Comparison of ENCODE assay signal across 12 cellular contexts in genomic region chr10:6074489-6075301, GRCh38. TPM values are rescaled to one million over a fixed set of nuclear protein-coding genes. Genes with fewer than 3 reads are reported as not detected.
DNase-seq lines count a peak whose midpoint lies in the region; ATAC-seq, FAIRE-seq and TF ChIP-seq lines count a peak whose summit lies in the region.
"Had no signal": no experiment of that assay in that cellular context is flagged by ENCODE, and none has a peak within 500 bp of the region (broad histone marks: within the 10 kb centered on the region; RNA-seq: fewer than 3 reads in every experiment).

No MANE protein-coding gene starts in this region.

- no peak for TF ChIP-seq RAD21 in K562 (CRISPR knock-in tag; conservative IDR thresholded peaks at IDR 0.05 in 1 of 2, IDR thresholded peaks at IDR 0.05 in 1 of 2)

- CTCF ChIA-PET in K562 (lab: Yijun Ruan, JAX; ENCODE audit: low intra/inter-chr PET ratio) (no interaction called here), HEK293T (lab: Yijun Ruan, JAX) (interaction anchor here (1.2 kb wide), 1 partner anchor 12 kb away, joined by 4 read pairs; no protein-coding TSS in a partner anchor)

- FAIRE-seq in K562 (lab: Jason Lieb, UNC), result no peak
- FAIRE-seq: RCC 7860 had no signal

- BruUV-seq in K562 (replicated peaks; lab: Mats Ljungman, UMichigan), result no TSS peak

- no peaks in the 10 kb centered on the region for H3K79me2 ChIP-seq in K562 (ENCODE audit: control insufficient read depth, insufficient read depth, low read length)
- no peaks in the 10 kb centered on the region for H3K79me2 ChIP-seq in parathyroid adenoma

- in situ Hi-C loops in K562 (cut with MboI), result no loop called here

- H2AFZ ChIP-seq in K562 (ENCODE audit: low read depth, low read length), result no peak overlapping the region
- H2AFZ ChIP-seq in parathyroid adenoma, result peak overlapping the region; percentile 50

- no peak for DNase-seq in activated T-cell treated with anti-CD3 and anti-CD28 coated beads, Interleukin-2, amount 50 U/mL, for 4 hours
- DNase-seq in activated T-cell treated with anti-CD3 and anti-CD28 coated beads, Interleukin-2, amount 50 U/mL, for 1 hour, result no peak
- DNase-seq in RPMI7951 (ENCODE audit: low read depth) (peak; percentile 72), K562 (ENCODE audit: extremely low read depth in 1 of 4, low spot score in 3 of 4) (no peak), vagina (ENCODE audit: extremely low spot score in 2 of 2) (no peak), HEK293T (ENCODE audit: extremely low spot score) (no peak), ureter (ENCODE audit: low spot score) (no peak)
- DNase-seq: AML-193, heart right ventricle, NCI-H1930 had no signal

- H3K4me1 Mint-ChIP-seq in activated T-cell treated with anti-CD3 and anti-CD28 coated beads, Interleukin-2, amount 50 U/mL, for 4 hours (ENCODE audit: low read depth), result peaks cover 53% of the 10 kb centered on the region

- H3K9me3 Mint-ChIP-seq in activated T-cell treated with anti-CD3 and anti-CD28 coated beads, Interleukin-2, amount 50 U/mL, for 4 hours, result no peaks in the 10 kb centered on the region

- H3K4me3 Mint-ChIP-seq in activated T-cell treated with anti-CD3 and anti-CD28 coated beads, Interleukin-2, amount 50 U/mL, for 4 hours, result peak overlapping the region; percentile 68

- peak; percentile 34 to 52 for ATAC-seq in activated T-cell treated with anti-CD3 and anti-CD28 coated beads, Interleukin-2, amount 50 U/mL, for 4 hours
- ATAC-seq in K562, result peak; percentile 39

- TF ChIP-seq CTCF in K562 (IDR thresholded peaks at IDR 0.05 in 2 of 3, conservative IDR thresholded peaks at IDR 0.05 in 1 of 3; ENCODE audit: insufficient read depth in 2 of 3, low read depth in 1 of 3, low read length in 3 of 3), result no peak
- no peak for TF ChIP-seq CTCF in parathyroid adenoma (IDR thresholded peaks at IDR 0.05)
- TF ChIP-seq CTCF in vagina (IDR thresholded peaks at IDR 0.05), result no peak

- H3K36me3 Mint-ChIP-seq in activated T-cell treated with anti-CD3 and anti-CD28 coated beads, Interleukin-2, amount 50 U/mL, for 4 hours (ENCODE audit: insufficient read depth), result peaks cover 3% of the 10 kb centered on the region

- H3K9me3 ChIP-seq in K562 (replicated peaks; ENCODE audit: control insufficient read depth, insufficient read depth, low read depth, low read length) (no peaks in the 10 kb centered on the region), parathyroid adenoma (ENCODE audit: control insufficient read depth, low read length) (no peaks in the 10 kb centered on the region), vagina (no peaks in the 10 kb centered on the region)
- H3K9me3 ChIP-seq: heart right ventricle had no signal

- no peak overlapping the region for H3K27ac ChIP-seq in K562 (ENCODE audit: extremely low read depth, low read depth, low read length)
- no peak overlapping the region for H3K27ac ChIP-seq in parathyroid adenoma
- no peak overlapping the region for H3K27ac ChIP-seq in vagina
- H3K27ac ChIP-seq: heart right ventricle had no signal

- H3K27me3 ChIP-seq in K562 (ENCODE audit: control insufficient read depth in 2 of 2, insufficient read depth in 2 of 2, low read length in 2 of 2) (peaks cover 53 to 65% of the 10 kb centered on the region in 2 experiments), parathyroid adenoma (ENCODE audit: control insufficient read depth, insufficient read depth, low read length) (no peaks in the 10 kb centered on the region), vagina (no peaks in the 10 kb centered on the region)

- no peaks in the 10 kb centered on the region for H3K9me1 ChIP-seq in K562 (ENCODE audit: control insufficient read depth, insufficient read depth, low read length)

- H3K4me3 ChIP-seq in K562, result no peak overlapping the region
- H3K4me3 ChIP-seq in parathyroid adenoma (ENCODE audit: low read depth, low read length), result no peak overlapping the region
- no peak overlapping the region for H3K4me3 ChIP-seq in vagina
- H3K4me3 ChIP-seq: heart right ventricle had no signal

- no peaks in the 10 kb centered on the region for H3K27me3 Mint-ChIP-seq in activated T-cell treated with anti-CD3 and anti-CD28 coated beads, Interleukin-2, amount 50 U/mL, for 4 hours (ENCODE audit: low read depth)

- TF ChIP-seq POLR2A in K562 (conservative IDR thresholded peaks at IDR 0.05) (no peak), vagina (IDR thresholded peaks at IDR 0.05) (no peak)

- H3K36me3 ChIP-seq in K562 (ENCODE audit: control insufficient read depth, insufficient read depth, low read length), result no peaks in the 10 kb centered on the region
- no peaks in the 10 kb centered on the region for H3K36me3 ChIP-seq in parathyroid adenoma (ENCODE audit: control insufficient read depth, insufficient read depth, low read length)
- no peaks in the 10 kb centered on the region for H3K36me3 ChIP-seq in vagina
- H3K36me3 ChIP-seq: heart right ventricle had no signal

- 0 out of 5 replicates have a peak, but pooled peaks cover 0 to 4% of the 10 kb centered on the region in 2 experiments for H3K4me1 ChIP-seq in K562 (replicated peaks in 1 of 2; ENCODE audit: control insufficient read depth in 2 of 2, insufficient read depth in 2 of 2, low read length in 2 of 2)
- H3K4me1 ChIP-seq in parathyroid adenoma, result no peaks in the 10 kb centered on the region
- H3K4me1 ChIP-seq in vagina, result no peaks in the 10 kb centered on the region

- no peak for TF ChIP-seq EP300 in K562 (IDR thresholded peaks at IDR 0.05; ENCODE audit: low read length)

- 0 out of 2 replicates have a peak, but pooled peaks cover 4% of the 10 kb centered on the region for H4K20me1 ChIP-seq in K562 (replicated peaks; ENCODE audit: control insufficient read depth, insufficient read depth, low read length)

- H3K4me2 ChIP-seq in K562 (ENCODE audit: insufficient read depth, low read length), result no peak overlapping the region
- no peak overlapping the region for H3K4me2 ChIP-seq in parathyroid adenoma (ENCODE audit: low read length)

- POLR2A ChIA-PET in K562 (lab: Yijun Ruan, JAX) (interaction anchor here (0.5 to 1.5 kb wide), 2 partner anchors 9 to 160 kb away, joined by 3 to 4 read pairs; no protein-coding TSS in a partner anchor), HEK293T (lab: Yijun Ruan, JAX) (no interaction called here)

- WGBS in K562 (ENCODE audit: insufficient coverage, low coverage, missing lambda C conversion rate), result 3% methylated on average over 17 of the region's 17 CpGs

- H3K9ac ChIP-seq in K562 (ENCODE audit: insufficient read depth in 1 of 2, low read depth in 2 of 2, low read length in 2 of 2), result no peak overlapping the region
- no peak overlapping the region for H3K9ac ChIP-seq in parathyroid adenoma

- intact Hi-C loops in K562 (cut with micrococcal nuclease) (no loop called here), vagina (cut with DNase I) (no loop called here)

TF ChIP-seq in K562, 482 proteins besides CTCF, POLR2A, EP300 and RAD21 (continues in another document):
- TF ChIP-seq ZNF324 (CRISPR knock-in tag; IDR thresholded peaks at IDR 0.05), result no peak
- no peak for TF ChIP-seq BCL6 (CRISPR knock-in tag; IDR thresholded peaks at IDR 0.05)
- no peak for TF ChIP-seq ZSCAN32 (CRISPR knock-in tag; IDR thresholded peaks at IDR 0.05)

TF ChIP-seq in HEK293T, 16 proteins besides CTCF, POLR2A, EP300 and RAD21 (continues in another document):
- TF ChIP-seq TARDBP (IDR thresholded peaks at IDR 0.05), result no peak
- TF ChIP-seq HDGF (IDR thresholded peaks at IDR 0.05; ENCODE audit: borderline replicate concordance), result no peak

RNA-seq across cellular contexts. Expression of gene IL2RA, which starts 12.5 kb away (rescaled TPM):
- total RNA-seq in activated T-cell treated with anti-CD3 and anti-CD28 coated beads, Interleukin-2, amount 50 U/mL, for 4 hours, result 100 to 1,000 TPM; 639 to 698 (median 653) TPM
- total RNA-seq in RPMI7951 (2014; rRNA removed; shearing (Covaris generic)), result not detected in 2 replicates
- not detected in 2 replicates for total RNA-seq in K562 (2011; cell fraction: chromatin; rRNA removed; ENCODE audit: low replicate concordance)
- not detected in 2 replicates for total RNA-seq in K562 (2011; cell fraction: nucleolus; rRNA removed)
- not detected in 2 replicates for total RNA-seq in K562 (2011; cell fraction: nucleoplasm; rRNA removed)
- total RNA-seq in K562 (2014; rRNA removed) (not detected in 2 replicates), K562 (2014; rRNA removed; fragmentation: Illumina TruSeq; extraction: Trizol) (not detected in 2 replicates), K562 (2015; rRNA removed; fragmentation: Illumina TruSeq; extraction: Trizol) (not detected in 2 replicates), K562 (2021) (0.95 and 1.1 TPM in 2 replicates), vagina (not detected), ureter (2.2 TPM)
- polyA plus RNA-seq in K562 (2011; rRNA removed) (not detected in 2 replicates), K562 (2014; fragmentation: Illumina TruSeq; extraction: Trizol) (not detected in 2 replicates), K562 (2014; fragmentation: Nextera tagmentation; extraction: Ambion mirVana) (not detected), K562 (2014; rRNA removed) (not detected in 2 replicates)
- not detected in 2 replicates for polyA plus RNA-seq in K562 (2011; cell fraction: cytosol; rRNA removed)
- not detected in 2 replicates for polyA plus RNA-seq in K562 (2011; cell fraction: nucleus; rRNA removed)
- 0.03 and 0.19 TPM in 2 replicates for polyA plus RNA-seq in K562 (2012)
- not detected in 2 replicates for polyA minus RNA-seq in K562 (2011; rRNA and poly(A)+ RNA removed)
- not detected in 2 replicates for polyA minus RNA-seq in K562 (2011; cell fraction: cytosol; rRNA and poly(A)+ RNA removed)
- not detected in 2 replicates for polyA minus RNA-seq in K562 (2011; cell fraction: nucleus; rRNA and poly(A)+ RNA removed)

RNA-seq across cellular contexts. Expression of gene RBM17, which starts 14.1 kb away (rescaled TPM):
- 100 to 1,000 TPM; 231 to 261 (median 237) TPM for total RNA-seq in activated T-cell treated with anti-CD3 and anti-CD28 coated beads, Interleukin-2, amount 50 U/mL, for 4 hours
- total RNA-seq in RPMI7951 (2014; rRNA removed; shearing (Covaris generic)), result 39.4 and 40.2 TPM in 2 replicates
- 96.3 and 236 TPM in 2 replicates for total RNA-seq in K562 (2011; cell fraction: chromatin; rRNA removed; ENCODE audit: low replicate concordance)
- total RNA-seq in K562 (2011; cell fraction: nucleolus; rRNA removed), result 32.2 and 43.0 TPM in 2 replicates
- 66.7 and 73.8 TPM in 2 replicates for total RNA-seq in K562 (2011; cell fraction: nucleoplasm; rRNA removed)
- total RNA-seq in K562 (2014; rRNA removed) (82.8 and 86.5 TPM in 2 replicates), K562 (2014; rRNA removed; fragmentation: Illumina TruSeq; extraction: Trizol) (124 and 148 TPM in 2 replicates), K562 (2015; rRNA removed; fragmentation: Illumina TruSeq; extraction: Trizol) (123 and 125 TPM in 2 replicates), K562 (2021) (144 and 145 TPM in 2 replicates), vagina (50.6 TPM), ureter (106 TPM)
- polyA plus RNA-seq in K562 (2011; rRNA removed) (51.7 and 53.2 TPM in 2 replicates), K562 (2014; fragmentation: Illumina TruSeq; extraction: Trizol) (194 and 217 TPM in 2 replicates), K562 (2014; fragmentation: Nextera tagmentation; extraction: Ambion mirVana) (10 to 100 TPM; 23.6 to 25.8 TPM), K562 (2014; rRNA removed) (139 and 141 TPM in 2 replicates)
- polyA plus RNA-seq in K562 (2011; cell fraction: cytosol; rRNA removed), result 15.8 and 25.6 TPM in 2 replicates
- 113 and 117 TPM in 2 replicates for polyA plus RNA-seq in K562 (2011; cell fraction: nucleus; rRNA removed)
- 102 and 131 TPM in 2 replicates for polyA plus RNA-seq in K562 (2012)
- 33.3 and 36.7 TPM in 2 replicates for polyA minus RNA-seq in K562 (2011; rRNA and poly(A)+ RNA removed)
- polyA minus RNA-seq in K562 (2011; cell fraction: cytosol; rRNA and poly(A)+ RNA removed), result 27.6 and 31.4 TPM in 2 replicates
- 27.5 and 50.4 TPM in 2 replicates for polyA minus RNA-seq in K562 (2011; cell fraction: nucleus; rRNA and poly(A)+ RNA removed)

Comparison
In these comparisons a context has a peak if more than half of its experiments do, and no peak if none do; other contexts are left out.
1. RNA of gene IL2RA, which starts 12.5 kb away (total RNA-seq): 639 to 698 TPM in activated T-cell treated with anti-CD3 and anti-CD28 coated beads, Interleukin-2, amount 50 U/mL, for 4 hours; 2.2 TPM in ureter (single experiment), not detected in RPMI7951, 0.95 to 1.1 TPM in K562 and not detected in vagina (single experiment); every median in the first group is over 100 times any median in the second.